Comparison of ENCODE assay signal across 15 cellular contexts in genomic region chr15:74200871-74201419, GRCh38. TPM values are rescaled to one million over a fixed set of nuclear protein-coding genes. Genes with fewer than 3 reads are reported as not detected.
DNase-seq lines count a peak whose midpoint lies in the region; FAIRE-seq and TF ChIP-seq lines count a peak whose summit lies in the region.
"Had no signal": no experiment of that assay in that cellular context is flagged by ENCODE, and none has a peak within 500 bp of the region (broad histone marks: within the 10 kb centered on the region; RNA-seq: fewer than 3 reads in every experiment).

No MANE protein-coding gene starts in this region.

- 0 out of 2 replicates have a peak overlapping the region, but pooled peaks have one; percentile 62 for H2BK12ac ChIP-seq in H1 (ENCODE audit: low read depth, low read length)

- H3K27ac ChIP-seq in H1 (ENCODE audit: low read depth, low read length), result no peak overlapping the region
- H3K27ac ChIP-seq in osteoblast (ENCODE audit: low read depth, low read length), result peak overlapping the region; percentile 52
- H3K27ac ChIP-seq: lower lobe of right lung, upper lobe of left lung had no signal

- H3K9ac ChIP-seq in Loucy (ENCODE audit: low read depth, low read length, poor library complexity, severe bottlenecking) (peak overlapping the region; percentile 4), H1 (replicated peaks in 1 of 4; ENCODE audit: extremely low read depth in 1 of 4, low read depth in 3 of 4, low read length in 3 of 4) (no peak overlapping the region)

- H3K4me1 ChIP-seq in Loucy (ENCODE audit: insufficient read depth, low read length, poor library complexity, severe bottlenecking) (peaks cover 53% of the 10 kb centered on the region), H1 (replicated peaks in 1 of 4; ENCODE audit: control insufficient read depth in 3 of 4, insufficient read depth in 4 of 4, low read length in 3 of 4) (peaks cover 0 to 49% (median 33%) of the 10 kb centered on the region in 4 experiments; a peak in 6 of 7 replicates), osteoblast (ENCODE audit: insufficient read depth, low read length) (peaks cover 45% of the 10 kb centered on the region)

- H3K18ac ChIP-seq in H1 (ENCODE audit: extremely low read depth, low read length), result peak overlapping the region; percentile 81; the same call in 1 of the 2 replicates

- no peak overlapping the region for H3K56ac ChIP-seq in H1 (replicated peaks; ENCODE audit: insufficient read length, low read depth, low read length)

- H4K20me1 ChIP-seq in Loucy (ENCODE audit: insufficient read depth, low read length, poor library complexity, severe bottlenecking) (peaks cover 14% of the 10 kb centered on the region), H1 (replicated peaks in 1 of 2; ENCODE audit: control insufficient read depth in 1 of 2, insufficient read depth in 2 of 2, low read length in 2 of 2) (no peaks in the 10 kb centered on the region), osteoblast (ENCODE audit: insufficient read depth, low read length) (no peaks in the 10 kb centered on the region)

- TF ChIP-seq CTCF in BJ (IDR thresholded peaks at IDR 0.05; ENCODE audit: insufficient read depth, low read depth, low read length) (no peak), Loucy (conservative IDR thresholded peaks at IDR 0.05; ENCODE audit: low read length) (no peak), H1 (IDR thresholded peaks at IDR 0.05; ENCODE audit: control extremely low read depth in 1 of 3, insufficient read depth in 1 of 3, low read depth in 1 of 3, low read length in 3 of 3) (no peak), osteoblast (IDR thresholded peaks at IDR 0.05; ENCODE audit: extremely low read depth, low read depth, low read length) (no peak)

- H4K91ac ChIP-seq in H1 (replicated peaks; ENCODE audit: insufficient read length, low read length), result peak overlapping the region; percentile 59

- no peak for TF ChIP-seq POLR2A in H1 (IDR thresholded peaks at IDR 0.05; ENCODE audit: control extremely low read depth in 1 of 2, low read depth in 2 of 2, low read length in 2 of 2)

- FAIRE-seq in H1 (lab: Jason Lieb, UNC), result no peak

- H3K4ac ChIP-seq in H1 (replicated peaks; ENCODE audit: insufficient read length, low read depth, low read length), result peak overlapping the region; percentile 23

- no peaks in the 10 kb centered on the region for H3K9me2 ChIP-seq in Loucy (replicated peaks; ENCODE audit: low read depth, low read length)

- no peak for TF ChIP-seq RAD21 in H1 (IDR thresholded peaks at IDR 0.05 in 1 of 2, conservative IDR thresholded peaks at IDR 0.05 in 1 of 2; ENCODE audit: low read depth in 2 of 2, low read length in 2 of 2)

- no peaks in the 10 kb centered on the region for H3K9me3 ChIP-seq in Loucy (ENCODE audit: insufficient read depth, low read depth, low read length)
- no peaks in the 10 kb centered on the region for H3K9me3 ChIP-seq in H1 (ENCODE audit: insufficient read depth in 2 of 2, low read depth in 1 of 2, low read length in 1 of 2)
- H3K9me3 ChIP-seq in osteoblast (ENCODE audit: low read depth, low read length), result no peaks in the 10 kb centered on the region
- H3K9me3 ChIP-seq: Caco-2, lower lobe of right lung, upper lobe of left lung had no signal

- DNase-seq in BJ (ENCODE audit: low read depth), result peak; percentile 74
- no peak for DNase-seq in H1 (ENCODE audit: low read depth in 1 of 2, low spot score in 2 of 2)
- peak; percentile 90 for DNase-seq in osteoblast (ENCODE audit: insufficient read length, low spot score, missing footprints)
- no peak for DNase-seq in T-helper 2 cell
- DNase-seq in G401 (ENCODE audit: low spot score), result no peak
- DNase-seq in activated CD4-positive, alpha-beta T cell treated with anti-CD3 and anti-CD28 coated beads for 1 hour, result no peak
- no peak for DNase-seq in CD1c-positive myeloid dendritic cell (ENCODE audit: extremely low spot score)
- DNase-seq: activated CD4-positive, CD25-positive, alpha-beta regulatory T cell; Caco-2; lower lobe of right lung; SIG-M5 had no signal

- no peak overlapping the region for H3K14ac ChIP-seq in H1 (ENCODE audit: insufficient read length)

- no peaks in the 10 kb centered on the region for H3K27me3 ChIP-seq in BJ (ENCODE audit: control insufficient read depth, insufficient read depth, low read length)
- no peaks in the 10 kb centered on the region for H3K27me3 ChIP-seq in Loucy (ENCODE audit: insufficient read depth, low read length, poor library complexity, severe bottlenecking)
- H3K27me3 ChIP-seq in H1 (replicated peaks in 1 of 4; ENCODE audit: control insufficient read depth in 3 of 4, extremely low read depth in 1 of 4, insufficient read depth in 3 of 4, low read length in 3 of 4), result peaks cover 0 to 7% (median 4%) of the 10 kb centered on the region in 4 experiments; a peak in 2 of 7 replicates
- no peaks in the 10 kb centered on the region for H3K27me3 ChIP-seq in osteoblast (ENCODE audit: insufficient read depth, low read length)
- H3K27me3 ChIP-seq: upper lobe of left lung had no signal

- peak overlapping the region; percentile 88; the same call in 1 of the 2 replicates for H2BK15ac ChIP-seq in H1 (ENCODE audit: low read length)

- 71% methylated on average over 7 of the region's 8 CpGs; no CpG with 5 or more reads in 1 of the 2 experiments for WGBS in H1 (ENCODE audit: extremely low coverage in 1 of 2, insufficient coverage in 1 of 2, insufficient read length in 1 of 2, insufficient replicate concordance in 2 of 2, low coverage in 1 of 2, low lambda C conversion rate in 2 of 2, missing lambda C conversion rate in 1 of 2), 2 experiments

- H3K36me3 ChIP-seq in BJ (ENCODE audit: control insufficient read depth, insufficient read depth, low read length) (no peaks in the 10 kb centered on the region; the same call in 1 of the 2 replicates), Loucy (ENCODE audit: insufficient read depth, low read length) (peaks cover 25% of the 10 kb centered on the region; the same call in 1 of the 2 replicates), H1 (ENCODE audit: control insufficient read depth in 2 of 4, insufficient read depth in 4 of 4, low read length in 3 of 4) (no peaks in the 10 kb centered on the region), osteoblast (ENCODE audit: insufficient read depth, low read length) (no peaks in the 10 kb centered on the region)
- H3K36me3 ChIP-seq: lower lobe of right lung, upper lobe of left lung had no signal

- H2BK20ac ChIP-seq in H1 (ENCODE audit: low read length), result peak overlapping the region; percentile 95

- H3K4me3 ChIP-seq in BJ (ENCODE audit: low read depth, low read length) (peak overlapping the region; percentile 18), Loucy (ENCODE audit: low read length, poor library complexity, severe bottlenecking) (peak overlapping the region; percentile 75), H1 (ENCODE audit: extremely low read depth in 1 of 4, insufficient read depth in 2 of 4, low read depth in 3 of 4, low read length in 4 of 4) (peak overlapping the region in 1 of 4 experiments; percentile 4; a peak in 1 of 8 replicates), osteoblast (ENCODE audit: insufficient read depth, low read length) (peak overlapping the region; percentile 32)
- H3K4me3 ChIP-seq: lower lobe of right lung, upper lobe of left lung had no signal

- H2AK5ac ChIP-seq in H1 (ENCODE audit: low read depth, low read length), result peak overlapping the region; percentile 94; the same call in 1 of the 2 replicates

- peaks cover 3% of the 10 kb centered on the region; the same call in 1 of the 2 replicates for H3K79me1 ChIP-seq in H1 (ENCODE audit: low read depth, low read length)

- no peak for TF ChIP-seq EP300 in H1 (IDR thresholded peaks at IDR 0.05; ENCODE audit: borderline replicate concordance in 1 of 2, low read depth in 2 of 2, low read length in 2 of 2)

- in situ Hi-C loops in G401 (cut with HindIII; ENCODE audit: low sequenced_read_pairs), result no loop called here

- H3K79me2 ChIP-seq in Loucy (ENCODE audit: insufficient read depth, low read length), result peaks cover 74% of the 10 kb centered on the region
- 0 out of 4 replicates have a peak, but pooled peaks cover 0 to 4% of the 10 kb centered on the region in 2 experiments for H3K79me2 ChIP-seq in H1 (ENCODE audit: control insufficient read depth in 1 of 2, insufficient read depth in 2 of 2, low read length in 2 of 2)
- H3K79me2 ChIP-seq in osteoblast (ENCODE audit: insufficient read depth, low read length), result no peaks in the 10 kb centered on the region

- H3F3A ChIP-seq in Loucy (ENCODE audit: low read depth), result peaks cover 7% of the 10 kb centered on the region

- POLR2A ChIA-PET in BJ (lab: Charles Lee), result no interaction called here
- POLR2A ChIA-PET in H1 (lab: Charles Lee; ENCODE audit: partially characterized antibody), result interaction anchor here (1.2 to 7.3 kb wide), 5 partner anchors 12 to 115 kb away, joined by 3 to 76 read pairs (median 44); no protein-coding TSS in a partner anchor

- H2BK5ac ChIP-seq in H1 (ENCODE audit: low read depth, low read length), result peak overlapping the region; percentile 37; the same call in 1 of the 2 replicates

- peak overlapping the region; percentile 36 for H4K8ac ChIP-seq in H1 (ENCODE audit: extremely low read depth, insufficient read depth, low read length)

- H4K5ac ChIP-seq in H1 (ENCODE audit: insufficient read length, low read depth, low read length), result no peak overlapping the region

- H2BK120ac ChIP-seq in H1 (replicated peaks; ENCODE audit: low read depth, low read length), result peak overlapping the region; percentile 67

- H2AFZ ChIP-seq in Loucy (ENCODE audit: low read length), result no peak overlapping the region
- H2AFZ ChIP-seq in H1 (ENCODE audit: low read length), result no peak overlapping the region
- no peak overlapping the region for H2AFZ ChIP-seq in osteoblast (ENCODE audit: low read length)

- CTCF ChIA-PET in BJ (lab: Yijun Ruan, JAX) (interaction anchor here (1.2 to 1.6 kb wide), 4 partner anchors 10 to 121 kb away, joined by 3 to 4 read pairs (median 3); no protein-coding TSS in a partner anchor), H1 (lab: Charles Lee; ENCODE audit: partially characterized antibody) (interaction anchor here (1.0 to 6.1 kb wide), 18 partner anchors 8 to 121 kb away, joined by 3 to 38 read pairs (median 6); partner anchors contain the start of genes ISLR and ISLR2)

- H3K4me2 ChIP-seq in Loucy (ENCODE audit: low read depth, low read length, poor library complexity, severe bottlenecking), result peak overlapping the region; percentile 91
- peak overlapping the region; percentile 77 to 91 for H3K4me2 ChIP-seq in H1 (ENCODE audit: insufficient read depth in 1 of 2, low read depth in 2 of 2, low read length in 2 of 2)
- peak overlapping the region; percentile 62 for H3K4me2 ChIP-seq in osteoblast (ENCODE audit: insufficient read depth, low read length)

- peaks cover 4% of the 10 kb centered on the region; the same call in 1 of the 2 replicates for H3K23me2 ChIP-seq in H1 (ENCODE audit: low read depth, low read length)

- no peak overlapping the region for H3K23ac ChIP-seq in H1 (ENCODE audit: insufficient read length)

RNA-seq across cellular contexts. Expression of gene STRA6, which starts 1.6 kb away (rescaled TPM):
- polyA plus RNA-seq in BJ (2011; rRNA removed) (8.9 and 10.9 TPM in 2 replicates), H1 (2011; rRNA removed) (14.5 and 21.0 TPM in 2 replicates)
- 7.6 and 10.2 TPM in 2 replicates for polyA minus RNA-seq in BJ (2011; rRNA and poly(A)+ RNA removed)
- total RNA-seq in H1 (2021; fragmentation: NEBNext Ultra II Directional; extraction: Animal tissue kit (Norgen Biotek cat#: 25700)), result 7.6 and 9.3 TPM in 2 replicates
- 11.5 TPM for polyA plus RNA-seq in H1 (2011; cell fraction: cytosol; rRNA removed)
- polyA plus RNA-seq in H1 (2011; cell fraction: nucleus; rRNA removed), result 54.5 TPM
- 9.8 to 16.3 TPM (median 13.8 TPM) in 4 replicates for polyA plus RNA-seq in H1 (2012, experiment 1 of 2)
- polyA plus RNA-seq in H1 (2012, experiment 2 of 2), result 11.1 TPM
- 15.0 TPM for polyA plus RNA-seq in H1 (2013, experiment 1 of 2)
- 14.0 TPM for polyA plus RNA-seq in H1 (2013, experiment 2 of 2)
- polyA minus RNA-seq in H1 (2011; rRNA and poly(A)+ RNA removed), result 13.8 and 14.4 TPM in 2 replicates
- 7.7 TPM for polyA minus RNA-seq in H1 (2011; cell fraction: cytosol; rRNA and poly(A)+ RNA removed)
- polyA minus RNA-seq in H1 (2011; cell fraction: nucleus; rRNA and poly(A)+ RNA removed), result 39.6 TPM
- total RNA-seq in osteoblast, result under 0.01 and 0.36 TPM in 2 replicates
- 17.2 and 23.9 TPM in 2 replicates for total RNA-seq in G401 (2014; rRNA removed; shearing (Covaris generic))
- total RNA-seq: activated T-helper 17 cell treated with anti-CD3 and anti-CD28 coated beads, Interleukin-2, amount 50 U/mL, for 72 hours; lower lobe of right lung had no signal

RNA-seq across cellular contexts. Expression of gene ISLR, which starts 27.4 kb away (rescaled TPM):
- polyA plus RNA-seq in BJ (2011; rRNA removed) (33.7 and 64.0 TPM in 2 replicates), H1 (2011; rRNA removed) (0.29 and 0.82 TPM in 2 replicates)
- 17.2 and 20.8 TPM in 2 replicates for polyA minus RNA-seq in BJ (2011; rRNA and poly(A)+ RNA removed)
- 0.35 TPM in 1 of 2 replicates, not detected in the other for total RNA-seq in H1 (2021; fragmentation: NEBNext Ultra II Directional; extraction: Animal tissue kit (Norgen Biotek cat#: 25700))
- 0.27 TPM for polyA plus RNA-seq in H1 (2011; cell fraction: cytosol; rRNA removed)
- 1.0 TPM for polyA plus RNA-seq in H1 (2011; cell fraction: nucleus; rRNA removed)
- 0.21 to 0.28 TPM (median 0.27 TPM) in 4 replicates for polyA plus RNA-seq in H1 (2012, experiment 1 of 2)
- 0.35 TPM for polyA plus RNA-seq in H1 (2012, experiment 2 of 2)
- polyA plus RNA-seq in H1 (2013, experiment 1 of 2), result 1.0 TPM
- 0.98 TPM for polyA plus RNA-seq in H1 (2013, experiment 2 of 2)
- polyA minus RNA-seq in H1 (2011; rRNA and poly(A)+ RNA removed), result 0.13 and 0.78 TPM in 2 replicates
- not detected for polyA minus RNA-seq in H1 (2011; cell fraction: cytosol; rRNA and poly(A)+ RNA removed)
- 0.90 TPM for polyA minus RNA-seq in H1 (2011; cell fraction: nucleus; rRNA and poly(A)+ RNA removed)
- total RNA-seq in osteoblast, result 77.5 and 106 TPM in 2 replicates
- 3.4 and 5.7 TPM in 2 replicates for total RNA-seq in G401 (2014; rRNA removed; shearing (Covaris generic))
- total RNA-seq: activated T-helper 17 cell treated with anti-CD3 and anti-CD28 coated beads, Interleukin-2, amount 50 U/mL, for 72 hours; Caco-2; progenitor cell of endocrine pancreas had no signal

RNA-seq across cellular contexts. Expression of gene CCDC33, which starts 35.2 kb away (rescaled TPM):
- polyA plus RNA-seq in BJ (2011; rRNA removed) (0.18 and 0.26 TPM in 2 replicates), H1 (2011; rRNA removed) (2.7 and 3.3 TPM in 2 replicates)
- 0.31 TPM in 1 of 2 replicates, not detected in the other for polyA minus RNA-seq in BJ (2011; rRNA and poly(A)+ RNA removed)
- total RNA-seq in H1 (2021; fragmentation: NEBNext Ultra II Directional; extraction: Animal tissue kit (Norgen Biotek cat#: 25700)), result 1.0 and 2.0 TPM in 2 replicates
- 4.3 TPM for polyA plus RNA-seq in H1 (2011; cell fraction: cytosol; rRNA removed)
- 3.7 TPM for polyA plus RNA-seq in H1 (2011; cell fraction: nucleus; rRNA removed)
- 2.1 to 3.9 TPM (median 3.0 TPM) in 4 replicates for polyA plus RNA-seq in H1 (2012, experiment 1 of 2)
- 1.3 TPM for polyA plus RNA-seq in H1 (2012, experiment 2 of 2)
- polyA plus RNA-seq in H1 (2013, experiment 1 of 2), result 2.0 TPM
- polyA plus RNA-seq in H1 (2013, experiment 2 of 2), result 1.5 TPM
- 0.61 and 2.4 TPM in 2 replicates for polyA minus RNA-seq in H1 (2011; rRNA and poly(A)+ RNA removed)
- polyA minus RNA-seq in H1 (2011; cell fraction: cytosol; rRNA and poly(A)+ RNA removed), result 3.3 TPM
- polyA minus RNA-seq in H1 (2011; cell fraction: nucleus; rRNA and poly(A)+ RNA removed), result 11.1 TPM
- 0.29 TPM in 1 of 2 replicates, not detected in the other for total RNA-seq in osteoblast
- total RNA-seq in G401 (2014; rRNA removed; shearing (Covaris generic)), result 3.5 and 16.8 TPM in 2 replicates
- total RNA-seq: activated T-helper 17 cell treated with anti-CD3 and anti-CD28 coated beads, Interleukin-2, amount 50 U/mL, for 72 hours; Caco-2 had no signal

Comparison
In these comparisons a context has a peak if more than half of its experiments do, and no peak if none do; other contexts are left out.
1. DNase-seq: peak in BJ (single experiment) and osteoblast (single experiment); none in H1 (0 of 2), T-helper 2 cell (0 of 5), G401 (single experiment), activated CD4-positive, alpha-beta T cell treated with anti-CD3 and anti-CD28 coated beads for 1 hour (single experiment) and CD1c-positive myeloid dendritic cell (single experiment).
2. RNA of gene ISLR, which starts 27.4 kb away (total RNA-seq): 77.5 to 106 TPM in osteoblast; 3.4 to 5.7 TPM in G401 and 0.35 TPM in H1; every median in the first group is over 10 times any median in the second.
3. Peak in every context shown above with its lines, with median percentiles within 50 percentile points of each other: H3K4me2 ChIP-seq.